15 cellular contexts compared by ENCODE assay signal in the genomic region with DNA sequence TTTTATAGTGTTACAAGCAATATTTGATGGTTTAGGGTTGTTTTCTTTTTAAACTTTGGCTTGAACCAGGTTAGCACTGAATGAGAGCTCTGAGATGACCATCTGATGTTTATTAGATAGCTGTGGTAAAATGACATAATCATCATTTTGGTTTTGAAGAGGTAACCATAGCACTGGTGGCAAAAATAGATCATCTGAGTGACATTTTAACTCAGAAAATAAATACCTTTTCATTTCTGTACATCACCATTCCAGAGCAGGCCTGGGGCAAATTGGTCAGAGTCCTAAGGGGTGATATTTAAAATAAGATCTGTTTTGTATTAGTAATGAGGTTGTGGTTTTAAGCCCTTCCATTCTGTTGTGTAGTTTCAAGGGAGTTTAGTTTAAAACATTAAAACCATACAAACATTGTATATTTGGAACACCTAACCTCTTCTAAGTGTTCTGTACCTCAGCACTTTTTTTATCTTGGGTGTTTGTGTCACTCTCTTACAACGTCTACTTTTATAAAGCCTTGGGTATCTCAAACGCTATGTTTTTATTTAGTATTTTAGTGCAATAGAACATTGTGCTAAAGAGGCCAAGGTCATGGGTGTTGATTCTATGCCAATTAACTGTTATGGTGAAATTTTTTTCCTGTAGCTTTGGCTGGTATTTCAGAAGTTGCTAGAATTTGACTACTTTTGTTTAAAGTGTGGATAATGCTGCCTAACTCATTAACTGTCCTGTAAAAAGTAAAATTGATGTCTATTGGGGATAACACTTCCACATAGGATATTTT.
DNase-seq lines count a peak whose midpoint lies in the region; ATAC-seq and TF ChIP-seq lines count a peak whose summit lies in the region.
"Had no signal": no experiment of that assay in that cellular context is flagged by ENCODE, and none has a peak within 500 bp of the region (broad histone marks: within the 10 kb centered on the region; RNA-seq: fewer than 3 reads in every experiment).

No MANE protein-coding gene starts in this region.

- no peaks in the 10 kb centered on the region for H3K9me2 ChIP-seq in PC-3 (replicated peaks; ENCODE audit: low read length)

- no peak for TF ChIP-seq CTCF in activated CD8-positive, alpha-beta T cell treated with anti-CD3 and anti-CD28 coated beads for 36 hours (IDR thresholded peaks at IDR 0.05)
- no peak for TF ChIP-seq CTCF in PC-3 (conservative IDR thresholded peaks at IDR 0.05; ENCODE audit: low read depth, low read length)
- TF ChIP-seq CTCF in smooth muscle cell (IDR thresholded peaks at IDR 0.05; ENCODE audit: borderline replicate concordance, insufficient read depth, poor library complexity, severe bottlenecking) = no peak
- TF ChIP-seq CTCF in brain microvascular endothelial cell (IDR thresholded peaks at IDR 0.05; ENCODE audit: low read depth, low read length, missing control alignments) = no peak

- H3K9me3 Mint-ChIP-seq in activated CD8-positive, alpha-beta T cell treated with anti-CD3 and anti-CD28 coated beads for 36 hours = no peaks in the 10 kb centered on the region
- no peaks in the 10 kb centered on the region for H3K9me3 Mint-ChIP-seq in activated CD8-positive, alpha-beta T cell treated with anti-CD3 and anti-CD28 coated beads, Interleukin-2, amount 10 ng/mL, durations not matched to agents 7 days and 5 days (ENCODE audit: insufficient read depth)

- H3F3A ChIP-seq in PC-3 (ENCODE audit: low read length, unreplicated experiment) (no peaks in the 10 kb centered on the region), smooth muscle cell (ENCODE audit: low read depth) (no peaks in the 10 kb centered on the region)

- H3K79me2 ChIP-seq in PC-3 (ENCODE audit: low read length) (peaks cover 25% of the 10 kb centered on the region), smooth muscle cell (ENCODE audit: low read depth) (peaks cover 3% of the 10 kb centered on the region)

- BruUV-seq in PC-3 (replicated peaks; lab: Mats Ljungman, UMichigan) = no TSS peak

- intact Hi-C loops in activated CD8-positive, alpha-beta T cell treated with anti-CD3 and anti-CD28 coated beads for 36 hours (cut with micrococcal nuclease) = no loop called here
- intact Hi-C loops in PC-3 (cut with micrococcal nuclease) = no loop called here

- POLR2A ChIA-PET in activated CD8-positive, alpha-beta T cell treated with anti-CD3 and anti-CD28 coated beads for 36 hours (lab: Charles Lee) = no interaction called here
- POLR2A ChIA-PET in activated CD8-positive, alpha-beta T cell treated with anti-CD3 and anti-CD28 coated beads, Interleukin-2, amount 10 ng/mL, durations not matched to agents 7 days and 5 days (lab: Charles Lee) = no interaction called here
- POLR2A ChIA-PET in PC-3 (lab: Charles Lee; ENCODE audit: unreplicated experiment) = interaction anchor here (0.6 to 0.7 kb wide), 2 partner anchors 28 to 1313 kb away, joined by 3 read pairs; no protein-coding TSS in a partner anchor

- no peak overlapping the region for H3K27ac ChIP-seq in PC-3 (ENCODE audit: low read length)
- H3K27ac ChIP-seq in smooth muscle cell (ENCODE audit: low read depth) = peak overlapping the region; percentile 67
- H3K27ac ChIP-seq in brain microvascular endothelial cell = no peak overlapping the region
- H3K27ac ChIP-seq: A549 had no signal

- H3K4me3 ChIP-seq in PC-3 (ENCODE audit: low read length) = no peak overlapping the region
- H3K4me3 ChIP-seq in smooth muscle cell = no peak overlapping the region
- no peak overlapping the region for H3K4me3 ChIP-seq in brain microvascular endothelial cell (ENCODE audit: low read depth, low read length)
- H3K4me3 ChIP-seq: A549, heart left ventricle, K562 had no signal

- H3K9me3 ChIP-seq in PC-3 (ENCODE audit: low read length) (no peaks in the 10 kb centered on the region), smooth muscle cell (replicated peaks; ENCODE audit: low read depth) (no peaks in the 10 kb centered on the region)
- H3K9me3 ChIP-seq: A549, heart left ventricle had no signal

- ATAC-seq in activated CD8-positive, alpha-beta T cell treated with anti-CD3 and anti-CD28 coated beads for 36 hours = no peak
- ATAC-seq in activated CD8-positive, alpha-beta T cell treated with anti-CD3 and anti-CD28 coated beads, Interleukin-2, amount 10 ng/mL, durations not matched to agents 7 days and 5 days = no peak
- no peak for ATAC-seq in PC-3
- ATAC-seq: A549, heart left ventricle, K562 had no signal

- H3K36me3 Mint-ChIP-seq in activated CD8-positive, alpha-beta T cell treated with anti-CD3 and anti-CD28 coated beads for 36 hours (ENCODE audit: low read depth) = peaks cover 4% of the 10 kb centered on the region
- peaks cover 4% of the 10 kb centered on the region for H3K36me3 Mint-ChIP-seq in activated CD8-positive, alpha-beta T cell treated with anti-CD3 and anti-CD28 coated beads, Interleukin-2, amount 10 ng/mL, durations not matched to agents 7 days and 5 days (ENCODE audit: low read depth)

- H3K27me3 Mint-ChIP-seq in activated CD8-positive, alpha-beta T cell treated with anti-CD3 and anti-CD28 coated beads for 36 hours = no peaks in the 10 kb centered on the region
- no peaks in the 10 kb centered on the region for H3K27me3 Mint-ChIP-seq in activated CD8-positive, alpha-beta T cell treated with anti-CD3 and anti-CD28 coated beads, Interleukin-2, amount 10 ng/mL, durations not matched to agents 7 days and 5 days (ENCODE audit: low read depth)

- H4K20me1 ChIP-seq in PC-3 (ENCODE audit: low read length) (peaks cover 5% of the 10 kb centered on the region; the same call in 1 of the 2 replicates), smooth muscle cell (ENCODE audit: low read depth) (peaks cover 9% of the 10 kb centered on the region)

- H3K27ac Mint-ChIP-seq in activated CD8-positive, alpha-beta T cell treated with anti-CD3 and anti-CD28 coated beads for 36 hours = peak overlapping the region; percentile 88
- no peak overlapping the region for H3K27ac Mint-ChIP-seq in activated CD8-positive, alpha-beta T cell treated with anti-CD3 and anti-CD28 coated beads, Interleukin-2, amount 10 ng/mL, durations not matched to agents 7 days and 5 days

- H3K27me3 ChIP-seq in PC-3 (ENCODE audit: low read length) = no peaks in the 10 kb centered on the region
- H3K27me3 ChIP-seq in smooth muscle cell (ENCODE audit: low read depth) = no peaks in the 10 kb centered on the region
- H3K27me3 ChIP-seq in brain microvascular endothelial cell (replicated peaks) = no peaks in the 10 kb centered on the region
- H3K27me3 ChIP-seq: heart left ventricle had no signal

- no peak overlapping the region for H3K4me3 Mint-ChIP-seq in activated CD8-positive, alpha-beta T cell treated with anti-CD3 and anti-CD28 coated beads for 36 hours
- no peak overlapping the region for H3K4me3 Mint-ChIP-seq in activated CD8-positive, alpha-beta T cell treated with anti-CD3 and anti-CD28 coated beads, Interleukin-2, amount 10 ng/mL, durations not matched to agents 7 days and 5 days
- H3K4me3 Mint-ChIP-seq: neural crest cell had no signal

- CTCF ChIA-PET in activated CD8-positive, alpha-beta T cell treated with anti-CD3 and anti-CD28 coated beads for 36 hours (lab: Charles Lee) = no interaction called here
- CTCF ChIA-PET in activated CD8-positive, alpha-beta T cell treated with anti-CD3 and anti-CD28 coated beads, Interleukin-2, amount 10 ng/mL, durations not matched to agents 7 days and 5 days (lab: Charles Lee) = no interaction called here
- CTCF ChIA-PET in PC-3 (lab: Charles Lee) = no interaction called here

- peaks cover 77% of the 10 kb centered on the region for H3K4me1 Mint-ChIP-seq in activated CD8-positive, alpha-beta T cell treated with anti-CD3 and anti-CD28 coated beads for 36 hours (ENCODE audit: low read depth)
- peaks cover 14% of the 10 kb centered on the region for H3K4me1 Mint-ChIP-seq in activated CD8-positive, alpha-beta T cell treated with anti-CD3 and anti-CD28 coated beads, Interleukin-2, amount 10 ng/mL, durations not matched to agents 7 days and 5 days (ENCODE audit: low read depth)

- WGBS in smooth muscle cell (ENCODE audit: low lambda C conversion rate) = 79% methylated on average over 2 of the region's 2 CpGs

- in situ Hi-C loops in brain microvascular endothelial cell (cut with HindIII; ENCODE audit: low pct_ligation_motif_present, low sequenced_read_pairs) = no loop called here

- H3K4me1 ChIP-seq in PC-3 (ENCODE audit: insufficient read depth, low read length) = peaks cover 3% of the 10 kb centered on the region; the same call in 1 of the 2 replicates
- H3K4me1 ChIP-seq in smooth muscle cell (ENCODE audit: low read depth) = peaks cover 9% of the 10 kb centered on the region
- H3K4me1 ChIP-seq: A549 had no signal

- H3K4me2 ChIP-seq in PC-3 (ENCODE audit: low read length) (no peak overlapping the region), smooth muscle cell (no peak overlapping the region)
- H3K4me2 ChIP-seq: A549 had no signal

- peak; percentile 22 for DNase-seq in activated CD8-positive, alpha-beta T cell treated with anti-CD3 and anti-CD28 coated beads for 36 hours
- DNase-seq in activated CD8-positive, alpha-beta T cell treated with anti-CD3 and anti-CD28 coated beads, Interleukin-2, amount 10 ng/mL, durations not matched to agents 7 days and 5 days = no peak
- DNase-seq in PC-3 = peak; percentile 39
- peak; percentile 78 for DNase-seq in fibroblast of gingiva (ENCODE audit: low read depth)
- no peak for DNase-seq in smooth muscle cell (lab: John Stamatoyannopoulos, UW; ENCODE audit: unreplicated experiment)
- DNase-seq in dermis blood vessel endothelial cell = no peak
- no peak for DNase-seq in activated gamma-delta T cell (lab: John Stamatoyannopoulos, UW)
- DNase-seq in brain microvascular endothelial cell = no peak
- DNase-seq: activated CD8-positive, alpha-beta memory T cell treated with anti-CD3 and anti-CD28 coated beads for 24 hours; heart left ventricle; NCI-H524 treated with DMSO at 0.1 percent for 48 hours; T-helper 9 cell had no signal

- H2AFZ ChIP-seq in PC-3 (ENCODE audit: low read length) (no peak overlapping the region), smooth muscle cell (ENCODE audit: low read depth) (no peak overlapping the region)

- H3K9ac ChIP-seq in PC-3 (ENCODE audit: low read length) (no peak overlapping the region), smooth muscle cell (ENCODE audit: low read depth) (peak overlapping the region; percentile 34)

- H3K36me3 ChIP-seq in PC-3 (ENCODE audit: low read depth, low read length) (no peaks in the 10 kb centered on the region), smooth muscle cell (ENCODE audit: low read depth) (no peaks in the 10 kb centered on the region), brain microvascular endothelial cell (replicated peaks) (no peaks in the 10 kb centered on the region)
- H3K36me3 ChIP-seq: heart left ventricle had no signal

Comparison
In these comparisons a context has a peak if more than half of its experiments do, and no peak if none do; other contexts are left out.
1. DNase-seq: peak in activated CD8-positive, alpha-beta T cell treated with anti-CD3 and anti-CD28 coated beads for 36 hours (single experiment), PC-3 (single experiment) and fibroblast of gingiva (single experiment); none in activated CD8-positive, alpha-beta T cell treated with anti-CD3 and anti-CD28 coated beads, Interleukin-2, amount 10 ng/mL, durations not matched to agents 7 days and 5 days (single experiment), smooth muscle cell (single experiment), dermis blood vessel endothelial cell (single experiment), activated gamma-delta T cell (single experiment) and brain microvascular endothelial cell (single experiment).